In genomic region chr7:27199820-27200760, GRCh38 we compare ENCODE assay signal across 8 cellular contexts. TPM values are rescaled to one million over a fixed set of nuclear protein-coding genes. Genes with fewer than 3 reads are reported as not detected.
DNase-seq lines count a peak whose midpoint lies in the region; ATAC-seq and TF ChIP-seq lines count a peak whose summit lies in the region.

HOXA13 (minus strand) TSS chr7:27200091; CDS start chr7:27200077, 14 bp downstream.

- H3K9me3 ChIP-seq in H9 (ENCODE audit: control insufficient read depth, low read depth, low read length) = no peaks in the 10 kb centered on the region

- no peak within 1 kb of the TSS for H3K14ac ChIP-seq in H9 (ENCODE audit: insufficient read depth, low read length)

- no peaks in the 10 kb centered on the region for H3K23me2 ChIP-seq in H9 (ENCODE audit: insufficient read length, low read depth, low read length, poor library complexity, severe bottlenecking)

- no peak within 1 kb of the TSS for H2BK20ac ChIP-seq in H9 (ENCODE audit: low read depth, low read length, poor library complexity, severe bottlenecking)

- H2BK15ac ChIP-seq in H9 (ENCODE audit: low read depth, low read length) = no peak within 1 kb of the TSS

- H3K27ac ChIP-seq in H9 (ENCODE audit: insufficient read length, low read depth, low read length) = no peak within 1 kb of the TSS

- no peak within 1 kb of the TSS; a peak in 1 of 7 replicates for H3K27ac Mint-ChIP-seq in H9
- no peak within 1 kb of the TSS for H3K27ac Mint-ChIP-seq in central memory CD8-positive, alpha-beta T cell (ENCODE audit: low read depth)
- peak within 1 kb of the TSS in 4 of 6 donors; percentile 44 to 92 (median 88) for H3K27ac Mint-ChIP-seq in naive B cell

- H3K4ac ChIP-seq in H9 (ENCODE audit: low read depth, low read length) = no peak within 1 kb of the TSS

- peaks cover 95% of the 10 kb centered on the region for H3K27me3 Mint-ChIP-seq in H9 (ENCODE audit: low read depth)
- peaks cover 99% of the 10 kb centered on the region for H3K27me3 Mint-ChIP-seq in central memory CD8-positive, alpha-beta T cell
- peaks cover 73 to 94% (median 78%) of the 10 kb centered on the region in 3 donors for H3K27me3 Mint-ChIP-seq in naive B cell

- H3K4me3 Mint-ChIP-seq in H9 (peak within 1 kb of the TSS; percentile 66 to 81), naive B cell (peak within 1 kb of the TSS; percentile 81 to 91 (median 86))
- peak within 1 kb of the TSS; percentile 78 for H3K4me3 Mint-ChIP-seq in central memory CD8-positive, alpha-beta T cell

- no CpG with 5 or more reads among the region's 105 CpGs for WGBS in H9 (ENCODE audit: extremely low coverage, insufficient read length, low lambda C conversion rate)

- peaks cover 85% of the 10 kb centered on the region for H3K27me3 ChIP-seq in H9 (ENCODE audit: insufficient read depth, low read length)

- no peak within 1 kb of the TSS for H2BK12ac ChIP-seq in H9 (ENCODE audit: insufficient read length, low read depth, low read length)

- H4K20me1 ChIP-seq in H9 (ENCODE audit: control insufficient read depth, insufficient read depth, insufficient read length) = no peaks in the 10 kb centered on the region

- no peak within 1 kb of the TSS for H4K91ac ChIP-seq in H9 (ENCODE audit: insufficient read length, low read depth, low read length)

- no peak within 1 kb of the TSS for H2BK5ac ChIP-seq in H9 (ENCODE audit: insufficient read length, low read length)

- no peaks in the 10 kb centered on the region for H3K4me1 ChIP-seq in H9 (ENCODE audit: insufficient read depth, low read length)

- no peak within 1 kb of the TSS for H4K5ac ChIP-seq in H9 (ENCODE audit: insufficient read length, low read depth, low read length)

- H3K79me1 ChIP-seq in H9 (ENCODE audit: insufficient read depth, low read depth, low read length, poor library complexity, severe bottlenecking) = no peaks in the 10 kb centered on the region

- no peak within 1 kb of the TSS for H3K9ac ChIP-seq in H9 (ENCODE audit: extremely low read depth, insufficient read length, low read length)

- no peak within 1 kb of the TSS for H3K23ac ChIP-seq in H9 (ENCODE audit: insufficient read length, low read depth, low read length)

- H3K4me1 Mint-ChIP-seq in H9 (peaks cover 4 to 18% of the 10 kb centered on the region in 2 experiments; a peak in 3 of 4 replicates), naive B cell (peaks cover 32 to 40% (median 40%) of the 10 kb centered on the region in 3 donors)
- peaks cover 45% of the 10 kb centered on the region for H3K4me1 Mint-ChIP-seq in central memory CD8-positive, alpha-beta T cell

- no peak within 1 kb of the TSS for H3K18ac ChIP-seq in H9 (ENCODE audit: insufficient read length, low read depth, low read length)

- no peak for TF ChIP-seq CTCF in H9 (conservative IDR thresholded peaks at IDR 0.05)

- no peak within 1 kb of the TSS for H2AK5ac ChIP-seq in H9 (ENCODE audit: insufficient read length, low read length)

- H3K9me3 Mint-ChIP-seq in H9 (peaks cover 7 to 11% of the 10 kb centered on the region in 2 experiments; a peak in 4 of 5 replicates), naive B cell (peaks cover 0 to 19% (median 10%) of the 10 kb centered on the region in 7 donors)
- H3K9me3 Mint-ChIP-seq in central memory CD8-positive, alpha-beta T cell = no peaks in the 10 kb centered on the region

- no peaks in the 10 kb centered on the region for H3K79me2 ChIP-seq in H9 (ENCODE audit: insufficient read depth, low read length)

- peaks cover 0 to 2% (median 0%) of the 10 kb centered on the region in 3 experiments; a peak in 2 of 7 replicates for H3K36me3 Mint-ChIP-seq in H9 (ENCODE audit: insufficient read depth in 1 of 3, low read depth in 3 of 3)
- H3K36me3 Mint-ChIP-seq in central memory CD8-positive, alpha-beta T cell (ENCODE audit: insufficient read depth) = peaks cover 17% of the 10 kb centered on the region
- H3K36me3 Mint-ChIP-seq in naive B cell = peaks cover 0 to 4% of the 10 kb centered on the region in 2 donors

- no peak within 1 kb of the TSS for H3T11ph ChIP-seq in H9 (ENCODE audit: low read length)

- ATAC-seq in central memory CD8-positive, alpha-beta T cell (replicated peaks; ENCODE audit: extremely low read depth, poor library complexity, severe bottlenecking) = peak; percentile 44
- ATAC-seq in naive B cell (ENCODE audit: low read depth in 2 of 2) (peak; percentile 38 to 47), HG03139 (IDR thresholded peaks at IDR 0.05; ENCODE audit: unreplicated experiment) (no peak), HG03045 (IDR thresholded peaks at IDR 0.05; ENCODE audit: unreplicated experiment) (no peak)

- H3K56ac ChIP-seq in H9 (ENCODE audit: insufficient read length, low read depth, low read length) = no peak within 1 kb of the TSS

- peak; percentile 88 for DNase-seq in D341Med (ENCODE audit: low spot score)
- peak; percentile 53 for DNase-seq in H9
- peak; percentile 68 for DNase-seq in NCI-H82 treated with DMSO at 0.1 percent for 48 hours (lab: John Stamatoyannopoulos, UW; ENCODE audit: unreplicated experiment)
- DNase-seq in central memory CD8-positive, alpha-beta T cell (ENCODE audit: low spot score in 2 of 2) = no peak
- no peak for DNase-seq in naive B cell
- no peak for DNase-seq in middle frontal gyrus (ENCODE audit: extremely low spot score, low spot score)

- no peak within 1 kb of the TSS for H4K8ac ChIP-seq in H9 (replicated peaks; ENCODE audit: insufficient read length, low read depth, low read length)

- H2AFZ ChIP-seq in H9 (ENCODE audit: low read length) = no peak within 1 kb of the TSS

- no peak within 1 kb of the TSS for H3K4me2 ChIP-seq in H9 (ENCODE audit: insufficient read depth, insufficient read length, low read length)

- no peak within 1 kb of the TSS for H2BK120ac ChIP-seq in H9 (ENCODE audit: low read depth, low read length, poor library complexity, severe bottlenecking)

RNA-seq across cellular contexts. Expression of gene HOXA13, which starts in this region (rescaled TPM):
- not detected in 2 replicates for total RNA-seq in H9 (2021)
- polyA plus RNA-seq in naive B cell (ENCODE audit: low read depth in 6 of 6) = not detected

Comparison
In these comparisons a context has a peak if more than half of its experiments do, and no peak if none do; other contexts are left out.
1. Peak in DNase-seq in H9; RNA of the gene not detected or under 1 TPM.
2. Peak in ATAC-seq in naive B cell; RNA of the gene not detected or under 1 TPM.
3. DNase-seq: peak in D341Med (single experiment) and NCI-H82 treated with DMSO at 0.1 percent for 48 hours (single experiment); none in central memory CD8-positive, alpha-beta T cell (0 of 2), naive B cell (single experiment) and middle frontal gyrus (single experiment).
4. H3K27ac Mint-ChIP-seq: peak in naive B cell (4 of 6); none in H9 (0 of 3) and central memory CD8-positive, alpha-beta T cell (single experiment).
5. Peak in every context shown above with its lines, with median percentiles within 50 percentile points of each other: H3K4me3 Mint-ChIP-seq.